ENCODE assay signal across 8 cellular contexts in genomic region chr17:41527076-41528023, GRCh38. TPM values are rescaled to one million over a fixed set of nuclear protein-coding genes. Genes with fewer than 3 reads are reported as not detected.
DNase-seq lines count a peak whose midpoint lies in the region; ATAC-seq and TF ChIP-seq lines count a peak whose summit lies in the region.
"Had no signal": no experiment of that assay in that cellular context is flagged by ENCODE, and none has a peak within 500 bp of the region (broad histone marks: within the 10 kb centered on the region; RNA-seq: fewer than 3 reads in every experiment).

No MANE protein-coding gene starts in this region.

- H2AFZ ChIP-seq in smooth muscle cell (ENCODE audit: low read depth) = peak overlapping the region; percentile 51

- H3F3A ChIP-seq in smooth muscle cell (ENCODE audit: low read depth) = peaks cover 21% of the 10 kb centered on the region

- H3K9ac ChIP-seq in adipocyte (ENCODE audit: low read length) (no peak overlapping the region), iPS-18a (ENCODE audit: low read length) (peak overlapping the region; percentile 80), smooth muscle cell (ENCODE audit: low read depth) (peak overlapping the region; percentile 65)

- peak overlapping the region; percentile 65 for H3K4me3 ChIP-seq in adipocyte (ENCODE audit: low read length)
- H3K4me3 ChIP-seq in iPS-18a (ENCODE audit: low read length) = peak overlapping the region; percentile 87
- H3K4me3 ChIP-seq in smooth muscle cell = peak overlapping the region; percentile 69
- H3K4me3 ChIP-seq in gastrocnemius medialis = peak overlapping the region in 2 of 4 donors; percentile 9 to 17

- TF ChIP-seq CTCF in smooth muscle cell (IDR thresholded peaks at IDR 0.05; ENCODE audit: borderline replicate concordance, insufficient read depth, poor library complexity, severe bottlenecking) (no peak), gastrocnemius medialis (IDR thresholded peaks at IDR 0.05 in 4 of 5, conservative IDR thresholded peaks at IDR 0.05 in 1 of 5) (no peak)

- peaks cover 13% of the 10 kb centered on the region for H3K27me3 ChIP-seq in adipocyte (replicated peaks; ENCODE audit: control insufficient read depth, insufficient read depth, low read length)
- no peaks in the 10 kb centered on the region for H3K27me3 ChIP-seq in iPS-18a (ENCODE audit: control insufficient read depth, insufficient read depth, low read length)
- H3K27me3 ChIP-seq in smooth muscle cell (ENCODE audit: low read depth) = no peaks in the 10 kb centered on the region
- peaks cover 43 to 51% (median 43%) of the 10 kb centered on the region in 3 donors for H3K27me3 ChIP-seq in gastrocnemius medialis

- H3K27ac ChIP-seq in iPS-18a (ENCODE audit: low read length) (peak overlapping the region; percentile 27), smooth muscle cell (ENCODE audit: low read depth) (peak overlapping the region; percentile 92), gastrocnemius medialis (no peak overlapping the region)

- in situ Hi-C loops in gastrocnemius medialis (cut with MboI; ENCODE audit: low sequenced_read_pairs in 4 of 4) = no loop called here

- peaks cover 10% of the 10 kb centered on the region for H3K4me1 ChIP-seq in adipocyte (ENCODE audit: control insufficient read depth, insufficient read depth, low read length)
- peaks cover 16% of the 10 kb centered on the region for H3K4me1 ChIP-seq in iPS-18a (ENCODE audit: control insufficient read depth, low read depth, low read length)
- H3K4me1 ChIP-seq in smooth muscle cell (ENCODE audit: low read depth) = peaks cover 34% of the 10 kb centered on the region
- peaks cover 0 to 8% of the 10 kb centered on the region in 2 donors for H3K4me1 ChIP-seq in gastrocnemius medialis

- peaks cover 9% of the 10 kb centered on the region for H3K79me2 ChIP-seq in smooth muscle cell (ENCODE audit: low read depth)

- WGBS in smooth muscle cell (ENCODE audit: low lambda C conversion rate) = under 1% methylated on average over 55 of the region's 60 CpGs

- H3K9me3 ChIP-seq in adipocyte (ENCODE audit: control insufficient read depth, low read length) = no peaks in the 10 kb centered on the region
- no peaks in the 10 kb centered on the region for H3K9me3 ChIP-seq in iPS-18a (ENCODE audit: control insufficient read depth, low read depth, low read length)
- H3K9me3 ChIP-seq in smooth muscle cell (replicated peaks; ENCODE audit: low read depth) = no peaks in the 10 kb centered on the region
- no peaks in the 10 kb centered on the region for H3K9me3 ChIP-seq in gastrocnemius medialis

- peak overlapping the region; percentile 87 for H3K4me2 ChIP-seq in smooth muscle cell

- intact Hi-C loops in gastrocnemius medialis (cut with DNase I; ENCODE audit: low total_unique reads) = no loop called here

- TF ChIP-seq POLR2A in gastrocnemius medialis (IDR thresholded peaks at IDR 0.05) = no peak

- H3K36me3 ChIP-seq in adipocyte (ENCODE audit: control insufficient read depth, insufficient read depth, low read length, severe bottlenecking) (no peaks in the 10 kb centered on the region), iPS-18a (ENCODE audit: control insufficient read depth, low read depth, low read length) (peaks cover 24% of the 10 kb centered on the region), smooth muscle cell (ENCODE audit: low read depth) (no peaks in the 10 kb centered on the region), gastrocnemius medialis (no peaks in the 10 kb centered on the region)

- DNase-seq in HT-29 (ENCODE audit: low spot score) = peak; percentile 57
- peak; percentile 37 for DNase-seq in adipocyte (ENCODE audit: low read depth)
- DNase-seq in smooth muscle cell (lab: John Stamatoyannopoulos, UW; ENCODE audit: unreplicated experiment) = no peak
- no peak for DNase-seq in NCI-H524 (lab: John Stamatoyannopoulos, UW)
- DNase-seq in gastrocnemius medialis = no peak
- DNase-seq in stimulated activated CD4-positive, alpha-beta T cell treated with anti-CD3 and anti-CD28 coated beads, Interleukin-4, amount 100 ng/mL, for 4 hours = no peak

- H4K20me1 ChIP-seq in smooth muscle cell (ENCODE audit: low read depth) = peaks cover 43% of the 10 kb centered on the region

- ATAC-seq in gastrocnemius medialis = no peak

RNA-seq across cellular contexts. Expression of gene KRT19, which starts 0.8 kb away (rescaled TPM):
- total RNA-seq in HT-29 (2014; rRNA removed; shearing (Covaris generic)) = 2,402 and 2,405 TPM in 2 replicates
- 539 and 722 TPM in 2 replicates for total RNA-seq in smooth muscle cell
- polyA plus RNA-seq in smooth muscle cell = 454 and 1,762 TPM in 2 replicates
- total RNA-seq in gastrocnemius medialis = 10 to 100 TPM in 1 of 4 donors, 1 to 10 TPM in 1, under 1 TPM in 1, not detected in 1; 0.53 to 11.0 (median 3.6) TPM

RNA-seq across cellular contexts. Expression of gene KRT15, which starts 8.7 kb away (rescaled TPM):
- 14.1 and 15.9 TPM in 2 replicates for total RNA-seq in HT-29 (2014; rRNA removed; shearing (Covaris generic))
- 0.49 and 1.7 TPM in 2 replicates for total RNA-seq in smooth muscle cell
- polyA plus RNA-seq in smooth muscle cell = 0.93 and 1.3 TPM in 2 replicates
- not detected for total RNA-seq in gastrocnemius medialis

RNA-seq across cellular contexts. Expression of gene KRT13, which starts 21.9 kb away (rescaled TPM):
- total RNA-seq in HT-29 (2014; rRNA removed; shearing (Covaris generic)) = 35.5 and 45.8 TPM in 2 replicates
- total RNA-seq in smooth muscle cell (3.7 and 5.2 TPM in 2 replicates), gastrocnemius medialis (not detected)
- 1.7 and 3.8 TPM in 2 replicates for polyA plus RNA-seq in smooth muscle cell

RNA-seq across cellular contexts. Expression of gene KRT36, which starts 37.6 kb away (rescaled TPM):
- not detected in 2 replicates for total RNA-seq in HT-29 (2014; rRNA removed; shearing (Covaris generic))
- 0.09 and 1.1 TPM in 2 replicates for total RNA-seq in smooth muscle cell
- not detected in 2 replicates for polyA plus RNA-seq in smooth muscle cell
- not detected for total RNA-seq in gastrocnemius medialis
- polyA plus RNA-seq: adipose tissue had no signal

RNA-seq across cellular contexts. Expression of gene KRT9, which starts 44.5 kb away (rescaled TPM):
- total RNA-seq in HT-29 (2014; rRNA removed; shearing (Covaris generic)) = not detected in 2 replicates
- 0.22 and 1.3 TPM in 2 replicates for total RNA-seq in smooth muscle cell
- not detected in 2 replicates for polyA plus RNA-seq in smooth muscle cell
- not detected for total RNA-seq in gastrocnemius medialis
- polyA plus RNA-seq: adipose tissue had no signal

Comparison
In these comparisons a context has a peak if more than half of its experiments do, and no peak if none do; other contexts are left out.
1. DNase-seq: peak in HT-29 (single experiment) and adipocyte (single experiment); none in smooth muscle cell (single experiment), NCI-H524 (0 of 2), gastrocnemius medialis (0 of 2) and stimulated activated CD4-positive, alpha-beta T cell treated with anti-CD3 and anti-CD28 coated beads, Interleukin-4, amount 100 ng/mL, for 4 hours (0 of 2).
2. H3K27ac ChIP-seq: peak in iPS-18a (single experiment) and smooth muscle cell (single experiment); none in gastrocnemius medialis (0 of 4).
3. RNA of gene KRT19, which starts 0.8 kb away (total RNA-seq): 2,402 to 2,405 TPM in HT-29 and 539 to 722 TPM in smooth muscle cell; 0.53 to 11.0 TPM in gastrocnemius medialis; every median in the first group is over 10 times any median in the second.